9 cellular contexts compared by ENCODE assay signal in the genomic region with DNA sequence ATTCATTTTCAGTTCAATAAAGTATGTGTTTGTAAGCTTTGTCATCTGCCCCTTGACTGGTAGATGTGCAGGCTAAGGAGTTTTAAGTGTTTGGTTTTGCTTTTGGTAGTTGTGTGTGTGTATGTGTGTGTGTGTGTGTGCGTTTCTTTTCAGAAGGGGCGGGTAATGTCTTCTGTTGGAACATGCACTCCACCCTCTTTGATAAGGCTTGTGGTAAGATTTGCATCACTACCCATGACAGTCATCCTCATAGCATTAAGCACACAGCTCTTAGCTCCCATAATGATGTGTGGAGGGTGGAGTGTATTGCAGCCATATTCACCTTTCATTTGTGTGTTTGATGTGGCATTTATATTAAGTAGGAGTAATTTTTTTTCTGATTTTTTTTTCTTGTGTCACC.
A peak's percentile ranks its signal among the peaks of the same experiment; 100 is the strongest.
DNase-seq lines count a peak whose midpoint lies in the region; ATAC-seq, FAIRE-seq and TF ChIP-seq lines count a peak whose summit lies in the region.
"Had no signal": no experiment of that assay in that cellular context is flagged by ENCODE, and none has a peak within 500 bp of the region (broad histone marks: within the 10 kb centered on the region; RNA-seq: fewer than 3 reads in every experiment).

No MANE protein-coding gene starts in this region.

- FAIRE-seq in GM12891 (lab: Jason Lieb, UNC) = peak; percentile 88

- H3K4me3 ChIP-seq in fibroblast of mammary gland (ENCODE audit: control insufficient read depth, low read depth, low read length) = no peak overlapping the region
- H3K4me3 ChIP-seq in dorsolateral prefrontal cortex = no peak overlapping the region

- H3K27me3 ChIP-seq in dorsolateral prefrontal cortex = no peaks in the 10 kb centered on the region

- H3K27ac ChIP-seq in dorsolateral prefrontal cortex = peak overlapping the region in 15 of 59 donors; percentile 1 to 68 (median 40)

- ATAC-seq in GM21447 (IDR thresholded peaks at IDR 0.05; ENCODE audit: unreplicated experiment) = peak; percentile 48

- TF ChIP-seq CTCF in fibroblast of mammary gland (conservative IDR thresholded peaks at IDR 0.05; ENCODE audit: control insufficient read depth, insufficient read depth, low read depth, low read length) (no peak), dorsolateral prefrontal cortex (IDR thresholded peaks at IDR 0.05 in 54 of 56, conservative IDR thresholded peaks at IDR 0.05 in 2 of 56; ENCODE audit: low read depth in 1 of 56, partially characterized antibody in 56 of 56) (no peak)

- TF ChIP-seq POLR2A in GM12891 (IDR thresholded peaks at IDR 0.05; ENCODE audit: low read depth, low read length) = no peak

- DNase-seq in GM12891 (ENCODE audit: insufficient read length, low spot score) = no peak
- DNase-seq in HT1080 (ENCODE audit: low read depth) = peak; percentile 6
- peak; percentile 54 for DNase-seq in fibroblast of mammary gland (ENCODE audit: low read depth)
- DNase-seq in GOT3 (lab: John Stamatoyannopoulos, UW) = no peak
- DNase-seq in dorsolateral prefrontal cortex = no peak
- no peak for DNase-seq in COR-L47 (lab: John Stamatoyannopoulos, UW)
- no peak for DNase-seq in hepatic stellate cell (ENCODE audit: low spot score)
- DNase-seq: NCI-H748 treated with DMSO at 0.1 percent for 48 hours had no signal

- intact Hi-C loops in dorsolateral prefrontal cortex (cut with DNase I) = no loop called here

TF ChIP-seq in GM12891, 5 proteins besides CTCF, POLR2A, EP300 and RAD21:
- no peak; the same call in 1 of the 2 replicates for TF ChIP-seq POU2F2 (IDR thresholded peaks at IDR 0.05; ENCODE audit: low read depth, low read length)
- no peak for TF ChIP-seq SPI1 (IDR thresholded peaks at IDR 0.05; ENCODE audit: low read depth, low read length)
- TF ChIP-seq TAF1 (IDR thresholded peaks at IDR 0.05; ENCODE audit: low read depth, low read length) = no peak
- TF ChIP-seq PAX5 (IDR thresholded peaks at IDR 0.05; ENCODE audit: insufficient read depth, low read length, severe bottlenecking) = no peak
- TF ChIP-seq POLR2AphosphoS5 (IDR thresholded peaks at IDR 0.05; ENCODE audit: low read depth, low read length) = no peak

Comparison
In these comparisons a context has a peak if more than half of its experiments do, and no peak if none do; other contexts are left out.
1. DNase-seq: peak in HT1080 (single experiment) and fibroblast of mammary gland (single experiment); none in GM12891 (single experiment), GOT3 (single experiment), dorsolateral prefrontal cortex (0 of 10), COR-L47 (single experiment) and hepatic stellate cell (single experiment).